Comparison of ENCODE assay signal across 21 cellular contexts in genomic region chr5:920321-920720, GRCh38. TPM values are rescaled to one million over a fixed set of nuclear protein-coding genes. Genes with fewer than 3 reads are reported as not detected.
A peak's percentile ranks its signal among the peaks of the same experiment; 100 is the strongest.
DNase-seq lines count a peak whose midpoint lies in the region; ATAC-seq and TF ChIP-seq lines count a peak whose summit lies in the region.
"Had no signal": no experiment of that assay in that cellular context is flagged by ENCODE, and none has a peak within 500 bp of the region (broad histone marks: within the 10 kb centered on the region; RNA-seq: fewer than 3 reads in every experiment).

No MANE protein-coding gene starts in this region.

- DNase-seq in SJSA1 (ENCODE audit: low read depth in 1 of 2, low spot score in 2 of 2) (no peak), WTC11 (ENCODE audit: low spot score) (no peak), endodermal cell (no peak), ureter (ENCODE audit: low spot score) (peak; percentile 24), NCI-H226 (no peak), caudate nucleus (lab: John Stamatoyannopoulos, UW) (no peak)
- DNase-seq in activated CD4-positive, alpha-beta T cell treated with anti-CD3 and anti-CD28 coated beads, Interleukin-2, amount 50 U/mL, for 48 hours = no peak
- DNase-seq in activated CD4-positive, alpha-beta T cell treated with anti-CD3 and anti-CD28 coated beads, Interleukin-2, amount 50 U/mL, for 1 hour = no peak
- DNase-seq: CD4-positive, CD25-positive, alpha-beta regulatory T cell; DMS 273 treated with DMSO at 0.1 percent for 48 hours; DMS79; EL; GDM1; GM23248; H7; HCEC 1CT had no signal

- H3K4me1 ChIP-seq in SJSA1 (replicated peaks) (peaks cover 27% of the 10 kb centered on the region), endodermal cell (ENCODE audit: control insufficient read depth, insufficient read depth, low read length) (peaks cover 17% of the 10 kb centered on the region)
- H3K4me1 ChIP-seq: BLaER1 had no signal

- WGBS in endodermal cell (ENCODE audit: insufficient coverage in 1 of 2, insufficient read length in 1 of 2), 2 experiments = 65 to 75% methylated on average over 4 to 7 of the region's 7 CpGs

- no peak overlapping the region for H3K9ac ChIP-seq in endodermal cell (ENCODE audit: extremely low read depth, low read length, poor library complexity, severe bottlenecking)
- H3K9ac ChIP-seq: BLaER1, GM23248 had no signal

- H3K27me3 ChIP-seq in SJSA1 (replicated peaks) (no peaks in the 10 kb centered on the region; the same call in 1 of the 2 replicates), endodermal cell (ENCODE audit: control insufficient read depth, insufficient read depth, low read length, poor library complexity, severe bottlenecking) (peaks cover 12% of the 10 kb centered on the region)

- H3K4me3 ChIP-seq in SJSA1 (no peak overlapping the region), endodermal cell (ENCODE audit: low read length) (no peak overlapping the region)
- H3K4me3 ChIP-seq: BLaER1, GM12878, GM23248 had no signal

- H3K9me3 ChIP-seq in SJSA1 (replicated peaks) (peaks cover 3% of the 10 kb centered on the region; the same call in 1 of the 2 replicates), endodermal cell (ENCODE audit: control insufficient read depth, low read length) (peaks cover 5% of the 10 kb centered on the region)
- H3K9me3 ChIP-seq: BLaER1 had no signal

- CTCF ChIA-PET in WTC11 (lab: Charles Lee) = interaction anchor here (1.0 to 1.7 kb wide), 3 partner anchors 62 to 247 kb away, joined by 3 to 6 read pairs (median 4); partner anchors contain the start of gene NKD2

- H3K27ac Mint-ChIP-seq in WTC11 (peak overlapping the region; percentile 5; the same call in 1 of the 2 replicates), endodermal cell (peak overlapping the region; percentile 74)
- H3K27ac Mint-ChIP-seq: B cell; CD4-positive, CD25-positive, alpha-beta regulatory T cell; CD8-positive, alpha-beta T cell had no signal

- H3K36me3 ChIP-seq in SJSA1 (peaks cover 35% of the 10 kb centered on the region), endodermal cell (ENCODE audit: control insufficient read depth, insufficient read depth, low read length) (peaks cover 43% of the 10 kb centered on the region)

- H3K9me3 Mint-ChIP-seq in WTC11 (no peaks in the 10 kb centered on the region), endodermal cell (no peaks in the 10 kb centered on the region)
- H3K9me3 Mint-ChIP-seq: CD8-positive, alpha-beta T cell had no signal

- H3K4me1 Mint-ChIP-seq in WTC11 = no peaks in the 10 kb centered on the region
- H3K4me1 Mint-ChIP-seq in endodermal cell = peaks cover 33% of the 10 kb centered on the region
- H3K4me1 Mint-ChIP-seq: B cell had no signal

- TF ChIP-seq CTCF in WTC11 (IDR thresholded peaks at IDR 0.05) (no peak), endodermal cell (conservative IDR thresholded peaks at IDR 0.05) (no peak)

- H3K36me3 Mint-ChIP-seq in WTC11 (peaks cover 34% of the 10 kb centered on the region), endodermal cell (ENCODE audit: low read depth) (peaks cover 34% of the 10 kb centered on the region)
- H3K36me3 Mint-ChIP-seq: CD4-positive, CD25-positive, alpha-beta regulatory T cell; CD8-positive, alpha-beta T cell had no signal

- ATAC-seq in WTC11 = no peak
- ATAC-seq: CD8-positive, alpha-beta T cell; GM12878 had no signal

- peak overlapping the region; percentile 11; the same call in 1 of the 2 replicates for H3K27ac ChIP-seq in SJSA1
- H3K27ac ChIP-seq in endodermal cell (ENCODE audit: low read depth, low read length) = no peak overlapping the region
- no peak overlapping the region for H3K27ac ChIP-seq in caudate nucleus (ENCODE audit: low read depth, low read length)
- H3K27ac ChIP-seq: BLaER1, C4-2B, GM23248 had no signal

- H3K4me3 Mint-ChIP-seq in WTC11 (no peak overlapping the region), endodermal cell (no peak overlapping the region)
- H3K4me3 Mint-ChIP-seq: B cell; CD8-positive, alpha-beta T cell had no signal

- peaks cover 2% of the 10 kb centered on the region for H3K27me3 Mint-ChIP-seq in WTC11 (ENCODE audit: low read depth)
- H3K27me3 Mint-ChIP-seq in endodermal cell (ENCODE audit: insufficient read depth) = peaks cover 15% of the 10 kb centered on the region

- POLR2A ChIA-PET in WTC11 (lab: Charles Lee) = no interaction called here

TF ChIP-seq in WTC11, 78 proteins besides CTCF, POLR2A, EP300 and RAD21:
- TF ChIP-seq FOXP4 (CRISPR knock-in tag; IDR thresholded peaks at IDR 0.05) = no peak
- no peak for TF ChIP-seq HMGXB4 (CRISPR knock-in tag; IDR thresholded peaks at IDR 0.05)
- TF ChIP-seq NFE2L1 (CRISPR knock-in tag; IDR thresholded peaks at IDR 0.05) = no peak
- TF ChIP-seq FOXJ3 (CRISPR knock-in tag; IDR thresholded peaks at IDR 0.05; ENCODE audit: borderline replicate concordance) = no peak
- TF ChIP-seq CREB1 (CRISPR knock-in tag; IDR thresholded peaks at IDR 0.05) = no peak
- TF ChIP-seq ZNF396 (CRISPR knock-in tag; IDR thresholded peaks at IDR 0.05; ENCODE audit: borderline replicate concordance) = no peak
- TF ChIP-seq E2F4 (CRISPR knock-in tag; IDR thresholded peaks at IDR 0.05; ENCODE audit: borderline replicate concordance, low read depth) = no peak
- TF ChIP-seq RELA (CRISPR knock-in tag; IDR thresholded peaks at IDR 0.05; ENCODE audit: borderline replicate concordance) = no peak

RNA-seq across cellular contexts. Expression of gene TRIP13, which starts 27.6 kb away (rescaled TPM):
- total RNA-seq in SJSA1 (2014; rRNA removed; shearing (Covaris generic)) = 108 TPM in 2 replicates
- total RNA-seq in WTC11 (2021) (31.4 to 35.0 TPM (median 33.7 TPM) in 3 replicates), endodermal cell (10 to 100 TPM; 21.9 to 32.4 TPM), ureter (1.7 TPM)
- 31.7 TPM for polyA plus RNA-seq in endodermal cell (2013, experiment 1 of 2)
- 31.8 TPM for polyA plus RNA-seq in endodermal cell (2013, experiment 2 of 2)

RNA-seq across cellular contexts. Expression of gene BRD9, which starts 27.7 kb away (rescaled TPM):
- 71.5 and 77.6 TPM in 2 replicates for total RNA-seq in SJSA1 (2014; rRNA removed; shearing (Covaris generic))
- total RNA-seq in WTC11 (2021) = 50.5 to 55.6 TPM (median 50.9 TPM) in 3 replicates
- total RNA-seq in endodermal cell = 10 to 100 TPM; 58.2 to 67.9 TPM
- polyA plus RNA-seq in endodermal cell (2013, experiment 1 of 2) = 48.1 TPM
- polyA plus RNA-seq in endodermal cell (2013, experiment 2 of 2) = 43.1 TPM
- 63.6 TPM for total RNA-seq in ureter
